In genomic region chr21:34888569-34889286, GRCh38 we compare ENCODE assay signal across 1 cellular context.
TF ChIP-seq lines count a peak whose summit lies in the region.

No MANE protein-coding gene starts in this region.

TF ChIP-seq in SK-N-SH, 30 proteins besides CTCF, POLR2A, EP300 and RAD21 (continued from another document):
- TF ChIP-seq REST (IDR thresholded peaks at IDR 0.05; ENCODE audit: low read depth, low read length) (peak; percentile 66), POLR2AphosphoS5 (IDR thresholded peaks at IDR 0.05; ENCODE audit: low read depth, low read length) (peak; percentile 97), FOXM1 (IDR thresholded peaks at IDR 0.05; ENCODE audit: low read depth) (no peak), GATA2 (CRISPR knock-in tag; IDR thresholded peaks at IDR 0.05) (no peak), RFX5 (IDR thresholded peaks at IDR 0.05; ENCODE audit: low read length) (no peak), MXI1 (IDR thresholded peaks at IDR 0.05; ENCODE audit: low read depth, low read length) (peak; percentile 45), USF2 (IDR thresholded peaks at IDR 0.05; ENCODE audit: borderline replicate concordance, low read depth, low read length) (no peak), TEAD4 (IDR thresholded peaks at IDR 0.05; ENCODE audit: borderline replicate concordance, insufficient read depth) (no peak), ZBTB33 (IDR thresholded peaks at IDR 0.05; ENCODE audit: borderline replicate concordance, low read depth) (no peak; the same call in 1 of the 2 replicates), NRF1 (IDR thresholded peaks at IDR 0.05; ENCODE audit: low read depth, low read length) (no peak)
